9 cellular contexts compared by ENCODE assay signal in the genomic region with DNA sequence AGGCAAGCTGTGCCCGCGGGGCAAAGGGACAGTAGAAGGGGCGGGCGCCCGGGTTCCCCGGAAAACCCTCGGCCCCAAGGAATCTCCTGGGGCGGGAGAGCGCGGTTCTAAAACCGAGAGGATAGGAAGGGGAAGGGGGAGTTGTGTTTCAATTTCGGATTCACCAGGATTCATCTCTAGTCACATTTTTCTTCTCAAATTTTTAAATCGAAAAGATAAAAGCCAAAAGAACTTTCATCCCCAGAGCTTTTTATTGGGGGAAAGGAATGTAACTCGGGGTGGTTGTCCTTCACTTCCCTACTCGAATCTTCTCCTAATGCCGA. TPM values are rescaled to one million over a fixed set of nuclear protein-coding genes. Genes with fewer than 3 reads are reported as not detected.
A peak's percentile ranks its signal among the peaks of the same experiment; 100 is the strongest.
DNase-seq lines count a peak whose midpoint lies in the region; ATAC-seq and TF ChIP-seq lines count a peak whose summit lies in the region.
"Had no signal": no experiment of that assay in that cellular context is flagged by ENCODE, and none has a peak within 500 bp of the region (broad histone marks: within the 10 kb centered on the region; RNA-seq: fewer than 3 reads in every experiment).

No MANE protein-coding gene starts in this region.

- WGBS in aorta, 2 donors = 2% methylated on average over 16 of the region's 16 CpGs

- H3K9me3 ChIP-seq in right atrium auricular region = no peaks in the 10 kb centered on the region
- no peaks in the 10 kb centered on the region for H3K9me3 ChIP-seq in muscle layer of duodenum (ENCODE audit: control insufficient read depth in 1 of 2, low read length in 2 of 2)
- no peaks in the 10 kb centered on the region for H3K9me3 ChIP-seq in aorta (ENCODE audit: control insufficient read depth, low read length)

- ATAC-seq in aorta (ENCODE audit: low FRiP score) (no peak), HG03135 (IDR thresholded peaks at IDR 0.05; ENCODE audit: unreplicated experiment) (no peak)

- no peaks in the 10 kb centered on the region for H3K27me3 ChIP-seq in right atrium auricular region
- H3K27me3 ChIP-seq in muscle layer of duodenum (ENCODE audit: low read depth, low read length) = peaks cover 4% of the 10 kb centered on the region
- H3K27me3 ChIP-seq in aorta (ENCODE audit: control insufficient read depth in 1 of 2, insufficient read depth in 2 of 2, low read length in 1 of 2) = no peaks in the 10 kb centered on the region

- DNase-seq in right atrium auricular region (ENCODE audit: low spot score) (no peak), cardiac septum (ENCODE audit: low spot score) (no peak), choroid plexus epithelial cell (ENCODE audit: low read depth) (no peak), aorta (no peak), NCI-H226 (no peak), NCI-H1092 (lab: John Stamatoyannopoulos, UW) (no peak)
- DNase-seq: NCI-H524 treated with DMSO at 0.1 percent for 48 hours had no signal

- intact Hi-C loops in cardiac septum (cut with DNase I) = loop anchor here (10.0 kb wide), 3 partner anchors 240 to 420 kb away; no protein-coding TSS in a partner anchor
- intact Hi-C loops in aorta (cut with DNase I) = loop anchor here (5.0 to 10.0 kb wide), 3 partner anchors 217 to 380 kb away; no protein-coding TSS in a partner anchor

- H3K4me1 ChIP-seq in right atrium auricular region (peaks cover 0 to 44% of the 10 kb centered on the region in 2 donors), muscle layer of duodenum (ENCODE audit: control insufficient read depth in 1 of 2, insufficient read depth in 2 of 2, low read length in 2 of 2) (peaks cover 0 to 52% of the 10 kb centered on the region in 2 donors), aorta (ENCODE audit: control insufficient read depth in 1 of 2, insufficient read depth in 2 of 2, low read length in 2 of 2) (no peaks in the 10 kb centered on the region)

- H3K27ac ChIP-seq in right atrium auricular region = peak overlapping the region; percentile 92 to 93
- H3K27ac ChIP-seq in muscle layer of duodenum (ENCODE audit: low read length) = peak overlapping the region; percentile 79
- H3K27ac ChIP-seq in aorta (ENCODE audit: low read depth in 1 of 2, low read length in 2 of 2) = peak overlapping the region in 1 of 2 donors; percentile 12

- peak overlapping the region; percentile 61 to 64 for H3K4me3 ChIP-seq in right atrium auricular region
- peak overlapping the region; percentile 11 for H3K4me3 ChIP-seq in choroid plexus epithelial cell (ENCODE audit: low read depth, low read length)
- H3K4me3 ChIP-seq in muscle layer of duodenum (ENCODE audit: low read depth in 1 of 2, low read length in 2 of 2) = peak overlapping the region; percentile 58 to 79
- peak overlapping the region; percentile 55 to 72 for H3K4me3 ChIP-seq in aorta (ENCODE audit: low read length in 2 of 2)

- H3K36me3 ChIP-seq in right atrium auricular region (peaks cover 2% of the 10 kb centered on the region), muscle layer of duodenum (ENCODE audit: control insufficient read depth in 1 of 2, insufficient read depth in 2 of 2, low read length in 2 of 2) (peaks cover 0 to 2% of the 10 kb centered on the region in 2 donors), aorta (ENCODE audit: control insufficient read depth in 1 of 2, insufficient read depth in 2 of 2, low read length in 1 of 2) (no peaks in the 10 kb centered on the region)

- no peak for TF ChIP-seq CTCF in right atrium auricular region (IDR thresholded peaks at IDR 0.05)
- no peak for TF ChIP-seq CTCF in choroid plexus epithelial cell (conservative IDR thresholded peaks at IDR 0.05; ENCODE audit: low read depth, low read length)

RNA-seq across cellular contexts. Expression of a gene that starts 1.4 kb away (rescaled TPM):
- 10 to 100 TPM in 1 of 2 donors, 1 to 10 TPM in 1; 7.8 to 17.9 TPM for total RNA-seq in right atrium auricular region
- 6.9 TPM for total RNA-seq in cardiac septum
- 10 to 100 TPM in 1 of 2 donors, 1 to 10 TPM in 1; 7.8 to 28.5 TPM for total RNA-seq in aorta
- 10 to 100 TPM in 1 of 2 donors, 1 to 10 TPM in 1; 9.1 to 16.6 TPM for polyA plus RNA-seq in aorta

Comparison
In these comparisons a context has a peak if more than half of its experiments do, and no peak if none do; other contexts are left out.
1. H3K4me3 ChIP-seq: peak in every context shown above with its lines; median percentile 68 in muscle layer of duodenum; 64 in aorta; 62 in right atrium auricular region; 11 in choroid plexus epithelial cell.